In genomic region chr3:178078933-178079332, GRCh38 we compare ENCODE assay signal across 14 cellular contexts.
A peak's percentile ranks its signal among the peaks of the same experiment; 100 is the strongest.
DNase-seq lines count a peak whose midpoint lies in the region; ATAC-seq and TF ChIP-seq lines count a peak whose summit lies in the region.
"Had no signal": no experiment of that assay in that cellular context is flagged by ENCODE, and none has a peak within 500 bp of the region (broad histone marks: within the 10 kb centered on the region; RNA-seq: fewer than 3 reads in every experiment).

No MANE protein-coding gene starts in this region.

- CTCF ChIA-PET in IMR-90 (lab: Yijun Ruan, JAX): interaction anchor here (0.6 kb wide), 1 partner anchor 222 kb away, joined by 3 read pairs; no protein-coding TSS in a partner anchor

- no peak overlapping the region for H3K27ac ChIP-seq in IMR-90 (ENCODE audit: insufficient read depth, low read length)
- H3K27ac ChIP-seq: SJSA1 had no signal

- H4K20me1 ChIP-seq in IMR-90 (ENCODE audit: insufficient read depth, low read length): no peaks in the 10 kb centered on the region

- TF ChIP-seq RAD21 in IMR-90 (IDR thresholded peaks at IDR 0.05; ENCODE audit: low read length): no peak

- H4K91ac ChIP-seq in IMR-90 (ENCODE audit: insufficient read depth, low read depth, low read length): no peak overlapping the region

- POLR2A ChIA-PET in IMR-90 (lab: Charles Lee; ENCODE audit: unreplicated experiment): no interaction called here

- peak; percentile 49 for DNase-seq in IMR-90
- DNase-seq in dermis blood vessel endothelial cell: peak; percentile 97
- DNase-seq in left kidney (ENCODE audit: low read depth, low spot score): peak; percentile 33
- DNase-seq in sciatic nerve (ENCODE audit: low spot score): no peak
- DNase-seq in stimulated activated CD4-positive, alpha-beta T cell treated with anti-CD3 and anti-CD28 coated beads, Interleukin-12 subunit alpha, Interleukin-12 subunit beta, amount 100 ng/mL, for 4 hours: no peak
- DNase-seq in iPS-NIHi11 (ENCODE audit: low spot score): no peak
- DNase-seq in natural killer cell treated with Interleukin-12 subunit alpha and Interleukin-12 subunit beta and Interleukin-15 and Interleukin-18, amount 100 ng/mL, for 72 hours (ENCODE audit: low spot score): no peak
- DNase-seq: MM.1S; naive thymus-derived CD8-positive, alpha-beta T cell; NCI-H510A treated with DMSO at 0.1 percent for 48 hours had no signal

- H3K9me3 ChIP-seq in IMR-90 (ENCODE audit: control insufficient read depth, insufficient read depth, low read length): no peaks in the 10 kb centered on the region
- H3K9me3 ChIP-seq: SJSA1 had no signal

- WGBS in IMR-90 (ENCODE audit: extremely low coverage in 2 of 2, insufficient read length in 1 of 2), 2 experiments: no CpG with 5 or more reads among the region's 1 CpG

- H3K4me2 ChIP-seq in IMR-90 (ENCODE audit: low read depth, low read length): no peak overlapping the region

- H3K27me3 Mint-ChIP-seq in natural killer cell treated with Interleukin-12 subunit alpha and Interleukin-12 subunit beta and Interleukin-15 and Interleukin-18, amount 100 ng/mL, for 72 hours: peaks cover 0 to 11% of the 10 kb centered on the region in 2 donors
- H3K27me3 Mint-ChIP-seq: naive thymus-derived CD8-positive, alpha-beta T cell had no signal

- H3K56ac ChIP-seq in IMR-90 (ENCODE audit: extremely low read depth, insufficient read depth, low read length): no peak overlapping the region

- H4K5ac ChIP-seq in IMR-90 (ENCODE audit: low read depth, low read length): peak overlapping the region; percentile 18; the same call in 1 of the 2 replicates

- H3K36me3 Mint-ChIP-seq in natural killer cell treated with Interleukin-12 subunit alpha and Interleukin-12 subunit beta and Interleukin-15 and Interleukin-18, amount 100 ng/mL, for 72 hours: no peaks in the 10 kb centered on the region
- H3K36me3 Mint-ChIP-seq: naive thymus-derived CD8-positive, alpha-beta T cell had no signal

- no peak overlapping the region for H3K4me3 Mint-ChIP-seq in natural killer cell treated with Interleukin-12 subunit alpha and Interleukin-12 subunit beta and Interleukin-15 and Interleukin-18, amount 100 ng/mL, for 72 hours
- H3K4me3 Mint-ChIP-seq: activated T-helper 1 cell treated with anti-CD3 and anti-CD28 coated beads, Interleukin-12 subunit alpha, Interleukin-12 subunit beta, Interleukin-2, Interleukin-4 antibody, amounts not matched to agents 30 ng/mL and 10 ng/mL and 1 ng/mL, durations not matched to agents 14 hours and 24 hours and 36 hours; naive thymus-derived CD8-positive, alpha-beta T cell had no signal

- ATAC-seq in IMR-90 (ENCODE audit: low read depth) (peak; percentile 61), sciatic nerve (peak; percentile 72), GM21737 (IDR thresholded peaks at IDR 0.05; ENCODE audit: unreplicated experiment) (no peak)
- ATAC-seq in natural killer cell treated with Interleukin-12 subunit alpha and Interleukin-12 subunit beta and Interleukin-15 and Interleukin-18, amount 100 ng/mL, for 72 hours: no peak
- ATAC-seq: activated CD4-positive, CD25-positive, alpha-beta regulatory T cell treated with anti-CD3 and anti-CD28 coated beads, Interleukin-2, amount 50 U/mL, for 24 hours; naive thymus-derived CD8-positive, alpha-beta T cell had no signal

- dilution Hi-C loops in IMR-90 (cut with HindIII; ENCODE audit: low sequenced_read_pairs, unreplicated experiment): no loop called here

- no peak for TF ChIP-seq CTCF in IMR-90 (conservative IDR thresholded peaks at IDR 0.05; ENCODE audit: low read depth, low read length)

- H3K14ac ChIP-seq in IMR-90 (replicated peaks; ENCODE audit: low read depth, low read length): no peak overlapping the region

- peak overlapping the region; percentile 52 for H2BK5ac ChIP-seq in IMR-90 (ENCODE audit: low read depth, low read length, poor library complexity, severe bottlenecking)

- 0 out of 4 replicates have a peak overlapping the region, but pooled peaks of 1 of the 2 experiments have one; percentile 8 for H4K8ac ChIP-seq in IMR-90 (ENCODE audit: low read depth in 2 of 2, low read length in 2 of 2)

- peaks cover 5% of the 10 kb centered on the region for H3K4me1 ChIP-seq in IMR-90 (ENCODE audit: control insufficient read depth, insufficient read depth, low read length)

- TF ChIP-seq POLR2A in IMR-90 (IDR thresholded peaks at IDR 0.05; ENCODE audit: low read depth, low read length): no peak

- H3K9me1 ChIP-seq in IMR-90 (ENCODE audit: insufficient read depth, low read length): peaks cover 2% of the 10 kb centered on the region; the same call in 1 of the 2 replicates

- BruUV-seq in IMR-90 (replicated peaks; lab: Mats Ljungman, UMichigan): no TSS peak

- H3K4me1 Mint-ChIP-seq in natural killer cell treated with Interleukin-12 subunit alpha and Interleukin-12 subunit beta and Interleukin-15 and Interleukin-18, amount 100 ng/mL, for 72 hours (ENCODE audit: low read depth in 2 of 2): peaks cover 5% of the 10 kb centered on the region in 2 donors

- no peak overlapping the region for H3K23ac ChIP-seq in IMR-90 (ENCODE audit: low read depth, low read length)

- no peak overlapping the region for H3K9ac ChIP-seq in IMR-90 (ENCODE audit: low read depth, low read length)

- intact Hi-C loops in IMR-90 (cut with micrococcal nuclease) (no loop called here), sciatic nerve (cut with DNase I) (no loop called here)

- H2AK5ac ChIP-seq in IMR-90 (ENCODE audit: low read depth, low read length): no peak overlapping the region

- H3K27me3 ChIP-seq in IMR-90 (ENCODE audit: control insufficient read depth, insufficient read depth, low read length): no peaks in the 10 kb centered on the region
- H3K27me3 ChIP-seq: SJSA1 had no signal

- no peak overlapping the region for H3K4me3 ChIP-seq in IMR-90 (ENCODE audit: insufficient read depth, low read depth, low read length)
- H3K4me3 ChIP-seq: SJSA1 had no signal

- peak overlapping the region; percentile 11; the same call in 1 of the 2 replicates for H3K18ac ChIP-seq in IMR-90 (ENCODE audit: low read depth, low read length)

- H3K9me3 Mint-ChIP-seq in natural killer cell treated with Interleukin-12 subunit alpha and Interleukin-12 subunit beta and Interleukin-15 and Interleukin-18, amount 100 ng/mL, for 72 hours: no peaks in the 10 kb centered on the region
- H3K9me3 Mint-ChIP-seq: activated T-helper 1 cell treated with anti-CD3 and anti-CD28 coated beads, Interleukin-12 subunit alpha, Interleukin-12 subunit beta, Interleukin-2, Interleukin-4 antibody, amounts not matched to agents 30 ng/mL and 10 ng/mL and 1 ng/mL, durations not matched to agents 14 hours and 24 hours and 36 hours; naive thymus-derived CD8-positive, alpha-beta T cell had no signal

- no peak overlapping the region for H3K27ac Mint-ChIP-seq in natural killer cell treated with Interleukin-12 subunit alpha and Interleukin-12 subunit beta and Interleukin-15 and Interleukin-18, amount 100 ng/mL, for 72 hours
- H3K27ac Mint-ChIP-seq: activated T-helper 1 cell treated with anti-CD3 and anti-CD28 coated beads, Interleukin-12 subunit alpha, Interleukin-12 subunit beta, Interleukin-2, Interleukin-4 antibody, amounts not matched to agents 30 ng/mL and 10 ng/mL and 1 ng/mL, durations not matched to agents 14 hours and 24 hours and 36 hours had no signal

- H2AFZ ChIP-seq in IMR-90 (replicated peaks; ENCODE audit: low read length, poor library complexity): no peak overlapping the region

- no peak overlapping the region for H2BK120ac ChIP-seq in IMR-90 (ENCODE audit: low read depth, low read length)

- H3K36me3 ChIP-seq in IMR-90 (ENCODE audit: control insufficient read depth, insufficient read depth, low read length): no peaks in the 10 kb centered on the region
- H3K36me3 ChIP-seq: SJSA1 had no signal

- no peaks in the 10 kb centered on the region for H3K79me1 ChIP-seq in IMR-90 (ENCODE audit: low read depth in 1 of 2, low read length in 2 of 2)

- H3K4ac ChIP-seq in IMR-90 (ENCODE audit: low read depth, low read length): no peak overlapping the region

- in situ Hi-C loops in IMR-90 (cut with MboI; ENCODE audit: low sequenced_read_pairs): no loop called here

- H2BK20ac ChIP-seq in IMR-90 (ENCODE audit: low read depth, low read length): 0 out of 2 replicates have a peak overlapping the region, but pooled peaks have one; percentile 11

- no peak overlapping the region; the same call in 2 of the 3 replicates for H2BK15ac ChIP-seq in IMR-90 (ENCODE audit: low read depth, low read length)

- H2AK9ac ChIP-seq in IMR-90 (replicated peaks; ENCODE audit: low read depth, low read length, poor library complexity): no peak overlapping the region

TF ChIP-seq in IMR-90, 13 proteins besides CTCF, POLR2A, EP300 and RAD21:
- TF ChIP-seq CEBPB (IDR thresholded peaks at IDR 0.05; ENCODE audit: low read depth, low read length) (no peak), ELK1 (IDR thresholded peaks at IDR 0.05; ENCODE audit: borderline replicate concordance, low read depth, low read length) (no peak), NFE2L2 (IDR thresholded peaks at IDR 0.05; ENCODE audit: low read depth, low read length) (no peak), RCOR1 (IDR thresholded peaks at IDR 0.05; ENCODE audit: insufficient replicate concordance, low read length) (no peak), MAFK (IDR thresholded peaks at IDR 0.05; ENCODE audit: low read depth, low read length) (no peak), SMC3 (IDR thresholded peaks at IDR 0.05; ENCODE audit: low read depth, low read length) (no peak), MAZ (IDR thresholded peaks at IDR 0.05; ENCODE audit: borderline replicate concordance, low read depth, low read length) (no peak), BHLHE40 (IDR thresholded peaks at IDR 0.05; ENCODE audit: low read depth, low read length) (no peak), MXI1 (IDR thresholded peaks at IDR 0.05; ENCODE audit: borderline replicate concordance, low read depth, low read length) (no peak)
- TF ChIP-seq, protein P1, sequence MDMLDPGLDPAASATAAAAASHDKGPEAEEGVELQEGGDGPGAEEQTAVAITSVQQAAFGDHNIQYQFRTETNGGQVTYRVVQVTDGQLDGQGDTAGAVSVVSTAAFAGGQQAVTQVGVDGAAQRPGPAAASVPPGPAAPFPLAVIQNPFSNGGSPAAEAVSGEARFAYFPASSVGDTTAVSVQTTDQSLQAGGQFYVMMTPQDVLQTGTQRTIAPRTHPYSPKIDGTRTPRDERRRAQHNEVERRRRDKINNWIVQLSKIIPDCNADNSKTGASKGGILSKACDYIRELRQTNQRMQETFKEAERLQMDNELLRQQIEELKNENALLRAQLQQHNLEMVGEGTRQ (IDR thresholded peaks at IDR 0.05; ENCODE audit: low read depth, low read length): no peak

Comparison
In these comparisons a context has a peak if more than half of its experiments do, and no peak if none do; other contexts are left out.
1. ATAC-seq: peak in IMR-90 (single experiment) and sciatic nerve (single experiment); none in natural killer cell treated with Interleukin-12 subunit alpha and Interleukin-12 subunit beta and Interleukin-15 and Interleukin-18, amount 100 ng/mL, for 72 hours (0 of 2) and GM21737 (single experiment).
2. DNase-seq: peak in IMR-90 (single experiment), dermis blood vessel endothelial cell (single experiment) and left kidney (single experiment); none in sciatic nerve (single experiment), stimulated activated CD4-positive, alpha-beta T cell treated with anti-CD3 and anti-CD28 coated beads, Interleukin-12 subunit alpha, Interleukin-12 subunit beta, amount 100 ng/mL, for 4 hours (single experiment), iPS-NIHi11 (single experiment) and natural killer cell treated with Interleukin-12 subunit alpha and Interleukin-12 subunit beta and Interleukin-15 and Interleukin-18, amount 100 ng/mL, for 72 hours (single experiment).